ENCODE assay signal across 8 cellular contexts in genomic region chr18:77765468-77765867, GRCh38.
A peak's percentile ranks its signal among the peaks of the same experiment; 100 is the strongest.
DNase-seq lines count a peak whose midpoint lies in the region; ATAC-seq and TF ChIP-seq lines count a peak whose summit lies in the region.

No MANE protein-coding gene starts in this region.

- no peak for TF ChIP-seq CTCF in omental fat pad (IDR thresholded peaks at IDR 0.05)

- H3K9ac ChIP-seq in NT2/D1 (ENCODE audit: insufficient read length, low read depth), result no peak overlapping the region

- TF ChIP-seq EP300 in Ishikawa (IDR thresholded peaks at IDR 0.05; ENCODE audit: borderline replicate concordance), result no peak

- H3K27me3 ChIP-seq in NT2/D1 (ENCODE audit: insufficient read depth, insufficient read length), result no peaks in the 10 kb centered on the region

- TF ChIP-seq RAD21 in Ishikawa (IDR thresholded peaks at IDR 0.05; ENCODE audit: low read depth), result peak; percentile 63

- ATAC-seq in omental fat pad (ENCODE audit: low FRiP score) (no peak), GM18861 (IDR thresholded peaks at IDR 0.05; ENCODE audit: unreplicated experiment) (no peak), GM18870 (IDR thresholded peaks at IDR 0.05; ENCODE audit: unreplicated experiment) (no peak)

- H3K4me1 ChIP-seq in NT2/D1 (ENCODE audit: insufficient read depth, insufficient read length), result no peaks in the 10 kb centered on the region

- DNase-seq in DMS153 treated with DMSO at 0.1 percent for 48 hours (lab: John Stamatoyannopoulos, UW; ENCODE audit: unreplicated experiment), result peak; percentile 66
- peak; percentile 30 for DNase-seq in NT2/D1 (ENCODE audit: low read depth, low spot score)
- DNase-seq in iPS-NIHi7 (ENCODE audit: extremely low spot score), result peak; percentile 16
- no peak for DNase-seq in 8988T
- no peak for DNase-seq in omental fat pad (ENCODE audit: low spot score)

- no peak overlapping the region for H3K4me3 ChIP-seq in NT2/D1 (ENCODE audit: insufficient read length, low read depth)

- H3K36me3 ChIP-seq in NT2/D1 (ENCODE audit: insufficient read depth, insufficient read length, low read length), result no peaks in the 10 kb centered on the region

- peaks cover 10% of the 10 kb centered on the region; the same call in 1 of the 2 replicates for H3K9me3 ChIP-seq in NT2/D1 (ENCODE audit: insufficient read depth, low read length)

TF ChIP-seq in Ishikawa, 13 proteins besides CTCF, POLR2A, EP300 and RAD21:
- no peak for TF ChIP-seq CEBPB (IDR thresholded peaks at IDR 0.05)
- no peak for TF ChIP-seq ZBTB7A (IDR thresholded peaks at IDR 0.05; ENCODE audit: low read depth)
- TF ChIP-seq TEAD4 (IDR thresholded peaks at IDR 0.05), result no peak
- no peak for TF ChIP-seq FOXM1 (IDR thresholded peaks at IDR 0.05; ENCODE audit: borderline replicate concordance, low read depth)
- no peak for TF ChIP-seq NFIC (IDR thresholded peaks at IDR 0.05)
- TF ChIP-seq YY1 (IDR thresholded peaks at IDR 0.05; ENCODE audit: low read depth), result no peak
- no peak for TF ChIP-seq EGR1 (IDR thresholded peaks at IDR 0.05)

Comparison
In these comparisons a context has a peak if more than half of its experiments do, and no peak if none do; other contexts are left out.
1. DNase-seq: peak in DMS153 treated with DMSO at 0.1 percent for 48 hours (single experiment), NT2/D1 (single experiment) and iPS-NIHi7 (single experiment); none in 8988T (single experiment) and omental fat pad (single experiment).